1 cellular context compared by ENCODE assay signal in genomic region chr1:224177356-224177999, GRCh38.
TF ChIP-seq lines count a peak whose summit lies in the region.

No MANE protein-coding gene starts in this region.

TF ChIP-seq in K562, 482 proteins besides CTCF, POLR2A, EP300 and RAD21 (continued from another document):
- TF ChIP-seq ZBTB40 (IDR thresholded peaks at IDR 0.05): no peak
- TF ChIP-seq ZBTB40 (CRISPR knock-in tag; IDR thresholded peaks at IDR 0.05): no peak
- TF ChIP-seq PTRF (tag; IDR thresholded peaks at IDR 0.05): no peak
- no peak for TF ChIP-seq KLF16 (IDR thresholded peaks at IDR 0.05)
- no peak for TF ChIP-seq ZFP36 (IDR thresholded peaks at IDR 0.05; ENCODE audit: low read depth, low read length, partially characterized antibody)
- no peak for TF ChIP-seq BRD4 (IDR thresholded peaks at IDR 0.05)
- TF ChIP-seq ZNF518B (CRISPR knock-in tag; IDR thresholded peaks at IDR 0.05): no peak
- TF ChIP-seq IRF2 (CRISPR knock-in tag; IDR thresholded peaks at IDR 0.05): no peak
- no peak for TF ChIP-seq DEAF1 (CRISPR knock-in tag; IDR thresholded peaks at IDR 0.05)
- TF ChIP-seq KLF10 (CRISPR knock-in tag; IDR thresholded peaks at IDR 0.05): no peak
- TF ChIP-seq EHMT2 (IDR thresholded peaks at IDR 0.05): no peak
- TF ChIP-seq ARID3B (CRISPR knock-in tag; IDR thresholded peaks at IDR 0.05; ENCODE audit: borderline replicate concordance): no peak
- TF ChIP-seq XRCC3 (IDR thresholded peaks at IDR 0.05): no peak
